25 cellular contexts compared by ENCODE assay signal in genomic region chr1:234710381-234710780, GRCh38.
DNase-seq lines count a peak whose midpoint lies in the region; ATAC-seq and TF ChIP-seq lines count a peak whose summit lies in the region.
"Had no signal": no experiment of that assay in that cellular context is flagged by ENCODE, and none has a peak within 500 bp of the region (broad histone marks: within the 10 kb centered on the region; RNA-seq: fewer than 3 reads in every experiment).

No MANE protein-coding gene starts in this region.

- H3K4me3 ChIP-seq in lower lobe of right lung (no peak overlapping the region), transverse colon (no peak overlapping the region), prostate gland (no peak overlapping the region)
- H3K4me3 ChIP-seq: body of pancreas, pancreas, Peyer's patch had no signal

- TF ChIP-seq POLR2A in transverse colon (IDR thresholded peaks at IDR 0.05) (no peak), prostate gland (IDR thresholded peaks at IDR 0.05) (no peak)

- H3K36me3 Mint-ChIP-seq in dendritic cell treated with granulocyte-macrophage colony-stimulating factor and Interleukin-4, amounts not matched to agents 40 ng/mL and 50 ng/mL, for 4 days (ENCODE audit: low read depth), result no peaks in the 10 kb centered on the region
- H3K36me3 Mint-ChIP-seq: activated CD4-positive, alpha-beta memory T cell treated with anti-CD3 and anti-CD28 coated beads for 36 hours had no signal

- H3K36me3 ChIP-seq in lower lobe of right lung (no peaks in the 10 kb centered on the region), transverse colon (no peaks in the 10 kb centered on the region), prostate gland (no peaks in the 10 kb centered on the region)
- H3K36me3 ChIP-seq: pancreas, Peyer's patch had no signal

- 93% methylated on average over 6 of the region's 6 CpGs; no CpG with 5 or more reads in 1 of the 2 donors for WGBS in transverse colon (ENCODE audit: low coverage in 1 of 2), 2 donors
- WGBS in prostate gland, result 96% methylated on average over 6 of the region's 6 CpGs

- no peak overlapping the region for H3K4me3 Mint-ChIP-seq in dendritic cell treated with granulocyte-macrophage colony-stimulating factor and Interleukin-4, amounts not matched to agents 40 ng/mL and 50 ng/mL, for 4 days
- H3K4me3 Mint-ChIP-seq: activated CD4-positive, alpha-beta memory T cell treated with anti-CD3 and anti-CD28 coated beads for 36 hours; activated T-helper 17 cell treated with anti-CD3 and anti-CD28 coated beads, Interleukin-2, amount 50 U/mL, for 72 hours; CD14-positive monocyte had no signal

- no peaks in the 10 kb centered on the region for H3K9me3 ChIP-seq in lower lobe of right lung
- H3K9me3 ChIP-seq in transverse colon, result no peaks in the 10 kb centered on the region
- H3K9me3 ChIP-seq in prostate gland, result no peaks in the 10 kb centered on the region
- H3K9me3 ChIP-seq: body of pancreas, pancreas, Peyer's patch had no signal

- DNase-seq in activated CD8-positive, alpha-beta memory T cell treated with anti-CD3 and anti-CD28 coated beads for 24 hours, result peak; percentile 51
- DNase-seq in activated CD8-positive, alpha-beta memory T cell treated with anti-CD3 and anti-CD28 coated beads, Interleukin-2, amount 50 U/mL, for 48 hours, result no peak
- DNase-seq in lower lobe of right lung, result no peak
- no peak for DNase-seq in transverse colon
- no peak for DNase-seq in NCI-H187 (lab: John Stamatoyannopoulos, UW)
- DNase-seq in stimulated activated CD4-positive, alpha-beta T cell treated with anti-CD3 and anti-CD28 coated beads, Interleukin-1b, Interleukin-23, amount 100 ng/mL, for 48 hours, result no peak
- no peak for DNase-seq in prostate gland (ENCODE audit: low spot score)
- DNase-seq: activated CD4-positive, alpha-beta memory T cell treated with anti-CD3 and anti-CD28 coated beads for 36 hours; activated CD4-positive, CD25-positive, alpha-beta regulatory T cell treated with anti-CD3 and anti-CD28 coated beads, Interleukin-2, amount 50 U/mL, for 72 hours; activated naive CD4-positive, alpha-beta T cell treated with anti-CD3 and anti-CD28 coated beads, Interleukin-2, amount 50 U/mL, for 16 hours; body of pancreas; Caco-2; effector CD4-positive, alpha-beta T cell; NCI-H1436 treated with DMSO at 0.1 percent for 48 hours; NCI-H2107; NCI-H774; Peyer's patch; SIG-M5; stimulated activated CD4-positive, alpha-beta T cell treated with anti-CD3 and anti-CD28 coated beads, Interleukin-12 subunit alpha, Interleukin-12 subunit beta, amount 100 ng/mL, for 4 hours; stimulated activated CD4-positive, alpha-beta T cell treated with anti-CD3 and anti-CD28 coated beads, Interleukin-4, amount 100 ng/mL, for 24 hours had no signal

- no peak for TF ChIP-seq EP300 in transverse colon (IDR thresholded peaks at IDR 0.05; ENCODE audit: low read depth)

- peaks cover 30% of the 10 kb centered on the region for H3K4me1 ChIP-seq in lower lobe of right lung
- H3K4me1 ChIP-seq in transverse colon, result peaks cover 3 to 38% (median 24%) of the 10 kb centered on the region in 4 donors
- H3K4me1 ChIP-seq in prostate gland (replicated peaks), result no peaks in the 10 kb centered on the region
- H3K4me1 ChIP-seq: body of pancreas, pancreas had no signal

- peaks cover 53% of the 10 kb centered on the region for H3K4me1 Mint-ChIP-seq in dendritic cell treated with granulocyte-macrophage colony-stimulating factor and Interleukin-4, amounts not matched to agents 40 ng/mL and 50 ng/mL, for 4 days (ENCODE audit: low read depth)

- intact Hi-C loops in dendritic cell treated with granulocyte-macrophage colony-stimulating factor and Interleukin-4, amounts not matched to agents 40 ng/mL and 50 ng/mL, for 4 days (cut with micrococcal nuclease), result no loop called here
- intact Hi-C loops in lower lobe of right lung (cut with DNase I), result no loop called here
- intact Hi-C loops in transverse colon (cut with DNase I; ENCODE audit: low total_unique reads), result no loop called here
- intact Hi-C loops in prostate gland (cut with DNase I), result no loop called here

- TF ChIP-seq CTCF in lower lobe of right lung (IDR thresholded peaks at IDR 0.05) (no peak), transverse colon (IDR thresholded peaks at IDR 0.05) (no peak), prostate gland (IDR thresholded peaks at IDR 0.05) (no peak)

- H3K9me3 Mint-ChIP-seq in dendritic cell treated with granulocyte-macrophage colony-stimulating factor and Interleukin-4, amounts not matched to agents 40 ng/mL and 50 ng/mL, for 4 days, result no peaks in the 10 kb centered on the region
- H3K9me3 Mint-ChIP-seq: activated CD4-positive, alpha-beta memory T cell treated with anti-CD3 and anti-CD28 coated beads for 36 hours; activated T-helper 17 cell treated with anti-CD3 and anti-CD28 coated beads, Interleukin-2, amount 50 U/mL, for 72 hours had no signal

- no peaks in the 10 kb centered on the region for H3K27me3 Mint-ChIP-seq in dendritic cell treated with granulocyte-macrophage colony-stimulating factor and Interleukin-4, amounts not matched to agents 40 ng/mL and 50 ng/mL, for 4 days
- H3K27me3 Mint-ChIP-seq: activated CD4-positive, alpha-beta memory T cell treated with anti-CD3 and anti-CD28 coated beads for 36 hours; activated T-helper 17 cell treated with anti-CD3 and anti-CD28 coated beads, Interleukin-2, amount 50 U/mL, for 72 hours had no signal

- in situ Hi-C loops in transverse colon (cut with MboI; ENCODE audit: low pct_ligation_motif_present in 1 of 4, low pct_unique_long_range_greater_than_20kb in 1 of 4, low sequenced_read_pairs in 3 of 4), result loop anchor here in 1 of 4 donors (25.0 kb wide), 1 partner anchor 352 kb away; no protein-coding TSS in a partner anchor

- H3K27me3 ChIP-seq in lower lobe of right lung (ENCODE audit: low read depth) (no peaks in the 10 kb centered on the region), transverse colon (no peaks in the 10 kb centered on the region), prostate gland (replicated peaks; ENCODE audit: insufficient read depth) (no peaks in the 10 kb centered on the region)
- H3K27me3 ChIP-seq: body of pancreas, pancreas, Peyer's patch had no signal

- H3K27ac Mint-ChIP-seq in dendritic cell treated with granulocyte-macrophage colony-stimulating factor and Interleukin-4, amounts not matched to agents 40 ng/mL and 50 ng/mL, for 4 days, result peak overlapping the region; percentile 88
- H3K27ac Mint-ChIP-seq: activated CD4-positive, alpha-beta memory T cell treated with anti-CD3 and anti-CD28 coated beads for 36 hours; activated T-helper 17 cell treated with anti-CD3 and anti-CD28 coated beads, Interleukin-2, amount 50 U/mL, for 72 hours had no signal

- peak overlapping the region; percentile 79 for H3K27ac ChIP-seq in lower lobe of right lung
- H3K27ac ChIP-seq in transverse colon, result peak overlapping the region in 3 of 4 donors; percentile 40 to 67 (median 49)
- H3K27ac ChIP-seq in prostate gland, result no peak overlapping the region
- H3K27ac ChIP-seq: 22Rv1, body of pancreas had no signal

- ATAC-seq in lower lobe of right lung, result no peak
- ATAC-seq: activated T-helper 17 cell treated with anti-CD3 and anti-CD28 coated beads, Interleukin-2, amount 50 U/mL, for 72 hours had no signal

Comparison
In these comparisons a context has a peak if more than half of its experiments do, and no peak if none do; other contexts are left out.
1. H3K27ac ChIP-seq: peak in lower lobe of right lung (single experiment) and transverse colon (3 of 4); none in prostate gland (0 of 2).